1 cellular context compared by ENCODE assay signal in genomic region chr2:170362313-170362795, GRCh38.
TF ChIP-seq lines count a peak whose summit lies in the region.

No MANE protein-coding gene starts in this region.

TF ChIP-seq in K562, 482 proteins besides CTCF, POLR2A, EP300 and RAD21 (continued from another document):
- TF ChIP-seq, protein P1, sequence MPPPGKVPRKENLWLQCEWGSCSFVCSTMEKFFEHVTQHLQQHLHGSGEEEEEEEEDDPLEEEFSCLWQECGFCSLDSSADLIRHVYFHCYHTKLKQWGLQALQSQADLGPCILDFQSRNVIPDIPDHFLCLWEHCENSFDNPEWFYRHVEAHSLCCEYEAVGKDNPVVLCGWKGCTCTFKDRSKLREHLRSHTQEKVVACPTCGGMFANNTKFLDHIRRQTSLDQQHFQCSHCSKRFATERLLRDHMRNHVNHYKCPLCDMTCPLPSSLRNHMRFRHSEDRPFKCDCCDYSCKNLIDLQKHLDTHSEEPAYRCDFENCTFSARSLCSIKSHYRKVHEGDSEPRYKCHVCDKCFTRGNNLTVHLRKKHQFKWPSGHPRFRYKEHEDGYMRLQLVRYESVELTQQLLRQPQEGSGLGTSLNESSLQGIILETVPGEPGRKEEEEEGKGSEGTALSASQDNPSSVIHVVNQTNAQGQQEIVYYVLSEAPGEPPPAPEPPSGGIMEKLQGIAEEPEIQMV (tag; conservative IDR thresholded peaks at IDR 0.05; ENCODE audit: low read depth), result no peak; the same call in 1 of the 2 replicates
- TF ChIP-seq, protein P2, sequence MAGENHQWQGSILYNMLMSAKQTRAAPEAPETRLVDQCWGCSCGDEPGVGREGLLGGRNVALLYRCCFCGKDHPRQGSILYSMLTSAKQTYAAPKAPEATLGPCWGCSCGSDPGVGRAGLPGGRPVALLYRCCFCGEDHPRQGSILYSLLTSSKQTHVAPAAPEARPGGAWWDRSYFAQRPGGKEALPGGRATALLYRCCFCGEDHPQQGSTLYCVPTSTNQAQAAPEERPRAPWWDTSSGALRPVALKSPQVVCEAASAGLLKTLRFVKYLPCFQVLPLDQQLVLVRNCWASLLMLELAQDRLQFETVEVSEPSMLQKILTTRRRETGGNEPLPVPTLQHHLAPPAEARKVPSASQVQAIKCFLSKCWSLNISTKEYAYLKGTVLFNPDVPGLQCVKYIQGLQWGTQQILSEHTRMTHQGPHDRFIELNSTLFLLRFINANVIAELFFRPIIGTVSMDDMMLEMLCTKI (IDR thresholded peaks at IDR 0.05; ENCODE audit: partially characterized antibody), result no peak
- TF ChIP-seq, protein P3, sequence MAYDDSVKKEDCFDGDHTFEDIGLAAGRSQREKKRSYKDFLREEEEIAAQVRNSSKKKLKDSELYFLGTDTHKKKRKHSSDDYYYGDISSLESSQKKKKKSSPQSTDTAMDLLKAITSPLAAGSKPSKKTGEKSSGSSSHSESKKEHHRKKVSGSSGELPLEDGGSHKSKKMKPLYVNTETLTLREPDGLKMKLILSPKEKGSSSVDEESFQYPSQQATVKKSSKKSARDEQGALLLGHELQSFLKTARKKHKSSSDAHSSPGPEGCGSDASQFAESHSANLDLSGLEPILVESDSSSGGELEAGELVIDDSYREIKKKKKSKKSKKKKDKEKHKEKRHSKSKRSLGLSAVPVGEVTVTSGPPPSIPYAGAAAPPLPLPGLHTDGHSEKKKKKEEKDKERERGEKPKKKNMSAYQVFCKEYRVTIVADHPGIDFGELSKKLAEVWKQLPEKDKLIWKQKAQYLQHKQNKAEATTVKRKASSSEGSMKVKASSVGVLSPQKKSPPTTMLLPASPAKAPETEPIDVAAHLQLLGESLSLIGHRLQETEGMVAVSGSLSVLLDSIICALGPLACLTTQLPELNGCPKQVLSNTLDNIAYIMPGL (CRISPR knock-in tag; IDR thresholded peaks at IDR 0.05), result no peak
- TF ChIP-seq MLLT1 (IDR thresholded peaks at IDR 0.05) (no peak), KDM1A (IDR thresholded peaks at IDR 0.05) (no peak), CXXC5 (CRISPR knock-in tag; IDR thresholded peaks at IDR 0.05) (no peak), GATAD2B (IDR thresholded peaks at IDR 0.05; ENCODE audit: borderline replicate concordance) (no peak), HNRNPH1 (optimal IDR thresholded peaks at IDR 0.05; ENCODE audit: low read depth, low read length) (no peak), POU5F1 (IDR thresholded peaks at IDR 0.05; ENCODE audit: borderline replicate concordance, low read depth, low read length, partially characterized antibody) (no peak), ARID1B (IDR thresholded peaks at IDR 0.05) (no peak), ZNF668 (CRISPR knock-in tag; IDR thresholded peaks at IDR 0.05) (0 out of 2 replicates have a peak, but pooled peaks have one; percentile 32), ZC3H11A (IDR thresholded peaks at IDR 0.05; ENCODE audit: low read depth, low read length) (no peak), ZNF146 (CRISPR knock-in tag; IDR thresholded peaks at IDR 0.05; ENCODE audit: unreplicated experiment) (no peak), SRSF3 (IDR thresholded peaks at IDR 0.05; ENCODE audit: insufficient read depth, low read length) (no peak), RFX7 (CRISPR knock-in tag; IDR thresholded peaks at IDR 0.05) (no peak), LCOR (CRISPR knock-in tag; IDR thresholded peaks at IDR 0.05) (peak; percentile 65; the same call in 1 of the 2 replicates)
- TF ChIP-seq, protein P4, sequence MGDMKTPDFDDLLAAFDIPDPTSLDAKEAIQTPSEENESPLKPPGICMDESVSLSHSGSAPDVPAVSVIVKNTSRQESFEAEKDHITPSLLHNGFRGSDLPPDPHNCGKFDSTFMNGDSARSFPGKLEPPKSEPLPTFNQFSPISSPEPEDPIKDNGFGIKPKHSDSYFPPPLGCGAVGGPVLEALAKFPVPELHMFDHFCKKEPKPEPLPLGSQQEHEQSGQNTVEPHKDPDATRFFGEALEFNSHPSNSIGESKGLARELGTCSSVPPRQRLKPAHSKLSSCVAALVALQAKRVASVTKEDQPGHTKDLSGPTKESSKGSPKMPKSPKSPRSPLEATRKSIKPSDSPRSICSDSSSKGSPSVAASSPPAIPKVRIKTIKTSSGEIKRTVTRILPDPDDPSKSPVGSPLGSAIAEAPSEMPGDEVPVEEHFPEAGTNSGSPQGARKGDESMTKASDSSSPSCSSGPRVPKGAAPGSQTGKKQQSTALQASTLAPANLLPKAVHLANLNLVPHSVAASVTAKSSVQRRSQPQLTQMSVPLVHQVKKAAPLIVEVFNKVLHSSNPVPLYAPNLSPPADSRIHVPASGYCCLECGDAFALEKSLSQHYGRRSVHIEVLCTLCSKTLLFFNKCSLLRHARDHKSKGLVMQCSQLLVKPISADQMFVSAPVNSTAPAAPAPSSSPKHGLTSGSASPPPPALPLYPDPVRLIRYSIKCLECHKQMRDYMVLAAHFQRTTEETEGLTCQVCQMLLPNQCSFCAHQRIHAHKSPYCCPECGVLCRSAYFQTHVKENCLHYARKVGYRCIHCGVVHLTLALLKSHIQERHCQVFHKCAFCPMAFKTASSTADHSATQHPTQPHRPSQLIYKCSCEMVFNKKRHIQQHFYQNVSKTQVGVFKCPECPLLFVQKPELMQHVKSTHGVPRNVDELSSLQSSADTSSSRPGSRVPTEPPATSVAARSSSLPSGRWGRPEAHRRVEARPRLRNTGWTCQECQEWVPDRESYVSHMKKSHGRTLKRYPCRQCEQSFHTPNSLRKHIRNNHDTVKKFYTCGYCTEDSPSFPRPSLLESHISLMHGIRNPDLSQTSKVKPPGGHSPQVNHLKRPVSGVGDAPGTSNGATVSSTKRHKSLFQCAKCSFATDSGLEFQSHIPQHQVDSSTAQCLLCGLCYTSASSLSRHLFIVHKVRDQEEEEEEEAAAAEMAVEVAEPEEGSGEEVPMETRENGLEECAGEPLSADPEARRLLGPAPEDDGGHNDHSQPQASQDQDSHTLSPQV (IDR thresholded peaks at IDR 0.05), result peak; percentile 71; the same call in 1 of the 2 replicates
